ENCODE assay signal across 8 cellular contexts in genomic region chr19:14118165-14119051, GRCh38. TPM values are rescaled to one million over a fixed set of nuclear protein-coding genes. Genes with fewer than 3 reads are reported as not detected.
A peak's percentile ranks its signal among the peaks of the same experiment; 100 is the strongest.
DNase-seq lines count a peak whose midpoint lies in the region; ATAC-seq and TF ChIP-seq lines count a peak whose summit lies in the region.

No MANE protein-coding gene starts in this region.

- H3K27me3 Mint-ChIP-seq in activated naive CD8-positive, alpha-beta T cell: no peaks in the 10 kb centered on the region

- no peaks in the 10 kb centered on the region for H3K9me3 Mint-ChIP-seq in activated naive CD8-positive, alpha-beta T cell (ENCODE audit: low read depth)

- H3K4me3 Mint-ChIP-seq in activated naive CD8-positive, alpha-beta T cell: peak overlapping the region; percentile 95

- H3K36me3 Mint-ChIP-seq in activated naive CD8-positive, alpha-beta T cell: no peaks in the 10 kb centered on the region

- peaks cover 34% of the 10 kb centered on the region for H3K4me1 Mint-ChIP-seq in activated naive CD8-positive, alpha-beta T cell (ENCODE audit: low read depth)

- DNase-seq in NCI-H2029 (lab: John Stamatoyannopoulos, UW): peak; percentile 63
- DNase-seq in NCI-H2029 treated with DMSO at 0.1 percent for 48 hours (lab: John Stamatoyannopoulos, UW): no peak
- DNase-seq in head of caudate nucleus: peak; percentile 48 to 89 (median 73)
- DNase-seq in nucleus accumbens (lab: John Stamatoyannopoulos, UW): peak in 55 of 56 donors; percentile 49 to 92 (median 76)
- no peak for DNase-seq in ecto neural progenitor cell (ENCODE audit: low spot score)

- intact Hi-C loops in head of caudate nucleus (cut with DNase I): loop anchor here (5.0 kb wide), 1 partner anchor 36 kb away; no protein-coding TSS in a partner anchor

- peak overlapping the region; percentile 92 for H3K27ac Mint-ChIP-seq in activated naive CD8-positive, alpha-beta T cell

- ATAC-seq in HG03108 (IDR thresholded peaks at IDR 0.05; ENCODE audit: unreplicated experiment): peak; percentile 23

TF ChIP-seq in PFSK-1, 5 proteins besides CTCF, POLR2A, EP300 and RAD21:
- TF ChIP-seq SIN3A (IDR thresholded peaks at IDR 0.05; ENCODE audit: borderline replicate concordance, insufficient read depth, low read length) (no peak), FOXP2 (optimal IDR thresholded peaks at IDR 0.05; ENCODE audit: borderline replicate concordance, extremely low read depth, extremely low read length, insufficient read depth) (peak; percentile 13), POLR2AphosphoS5 (IDR thresholded peaks at IDR 0.05; ENCODE audit: low read depth, low read length) (no peak), TAF1 (IDR thresholded peaks at IDR 0.05; ENCODE audit: borderline replicate concordance, insufficient read depth, low read length) (no peak), REST (IDR thresholded peaks at IDR 0.05; ENCODE audit: insufficient read depth in 1 of 2, low read depth in 2 of 2, low read length in 2 of 2) (no peak)

RNA-seq across cellular contexts. Expression of gene PRKACA, which starts 0.8 kb away (rescaled TPM):
- polyA plus RNA-seq in PFSK-1 (2012; ENCODE audit: insufficient read length, low read depth): 39.4 TPM

RNA-seq across cellular contexts. Expression of gene ASF1B, which starts 18.0 kb away (rescaled TPM):
- 60.7 TPM for polyA plus RNA-seq in PFSK-1 (2012; ENCODE audit: insufficient read length, low read depth)

RNA-seq across cellular contexts. Expression of gene SAMD1, which starts 27.9 kb away (rescaled TPM):
- 64.6 TPM for polyA plus RNA-seq in PFSK-1 (2012; ENCODE audit: insufficient read length, low read depth)

RNA-seq across cellular contexts. Expression of gene C19orf67, which starts 32.8 kb away (rescaled TPM):
- not detected for polyA plus RNA-seq in PFSK-1 (2012; ENCODE audit: insufficient read length, low read depth)

RNA-seq across cellular contexts. Expression of gene MISP3, which starts 45.8 kb away (rescaled TPM):
- 1.5 TPM for polyA plus RNA-seq in PFSK-1 (2012; ENCODE audit: insufficient read length, low read depth)

Comparison
In these comparisons a context has a peak if more than half of its experiments do, and no peak if none do; other contexts are left out.
1. DNase-seq: peak in NCI-H2029 (single experiment), head of caudate nucleus (42 of 42) and nucleus accumbens (55 of 56); none in NCI-H2029 treated with DMSO at 0.1 percent for 48 hours (single experiment) and ecto neural progenitor cell (single experiment).